ENCODE assay signal across 1 cellular context in genomic region chr20:48924711-48925109, GRCh38.
A peak's percentile ranks its signal among the peaks of the same experiment; 100 is the strongest.
TF ChIP-seq lines count a peak whose summit lies in the region.

No MANE protein-coding gene starts in this region.

TF ChIP-seq in HepG2, 621 proteins besides CTCF, POLR2A, EP300 and RAD21 (continues in another document):
- TF ChIP-seq ZNF337 (CRISPR knock-in tag; IDR thresholded peaks at IDR 0.05; ENCODE audit: borderline replicate concordance, low read depth), result no peak
- TF ChIP-seq HOXA7 (CRISPR knock-in tag; IDR thresholded peaks at IDR 0.05), result no peak
- 0 out of 2 replicates have a peak, but pooled peaks have one; percentile 12 for TF ChIP-seq MIER2 (CRISPR knock-in tag; IDR thresholded peaks at IDR 0.05)
- TF ChIP-seq GATAD2A (CRISPR knock-in tag; IDR thresholded peaks at IDR 0.05), result no peak
- no peak for TF ChIP-seq FOXP1 (IDR thresholded peaks at IDR 0.05)
- no peak for TF ChIP-seq FOXP1 (CRISPR knock-in tag; IDR thresholded peaks at IDR 0.05)
- TF ChIP-seq SIN3A (IDR thresholded peaks at IDR 0.05; ENCODE audit: borderline replicate concordance, low read depth, low read length), result no peak
- no peak for TF ChIP-seq CAMTA2 (CRISPR knock-in tag; IDR thresholded peaks at IDR 0.05; ENCODE audit: borderline replicate concordance)
- no peak for TF ChIP-seq ZNF646 (CRISPR knock-in tag; IDR thresholded peaks at IDR 0.05)
- no peak for TF ChIP-seq TCF7L2 (IDR thresholded peaks at IDR 0.05; ENCODE audit: low read depth, low read length)
- no peak for TF ChIP-seq MTERF4 (CRISPR knock-in tag; IDR thresholded peaks at IDR 0.05)
- no peak for TF ChIP-seq SRY (CRISPR knock-in tag; IDR thresholded peaks at IDR 0.05)
- no peak for TF ChIP-seq MLX (CRISPR knock-in tag; IDR thresholded peaks at IDR 0.05)
- no peak for TF ChIP-seq STAT5B (CRISPR knock-in tag; IDR thresholded peaks at IDR 0.05)
- TF ChIP-seq RFX3 (CRISPR knock-in tag; IDR thresholded peaks at IDR 0.05), result 0 out of 2 replicates have a peak, but pooled peaks have one; percentile 21
- TF ChIP-seq ATF2 (CRISPR knock-in tag; IDR thresholded peaks at IDR 0.05), result no peak
- no peak for TF ChIP-seq TFDP2 (CRISPR knock-in tag; IDR thresholded peaks at IDR 0.05)
- no peak for TF ChIP-seq PAXIP1 (CRISPR knock-in tag; conservative IDR thresholded peaks at IDR 0.05)
- TF ChIP-seq ATF4 (CRISPR knock-in tag; IDR thresholded peaks at IDR 0.05), result 0 out of 4 replicates have a peak, but pooled peaks of 1 of the 2 experiments have one; percentile 26
- TF ChIP-seq DMTF1 (CRISPR knock-in tag; IDR thresholded peaks at IDR 0.05), result no peak
- TF ChIP-seq ZNF562 (CRISPR knock-in tag; IDR thresholded peaks at IDR 0.05; ENCODE audit: borderline replicate concordance), result no peak
- no peak for TF ChIP-seq ZNF747 (CRISPR knock-in tag; IDR thresholded peaks at IDR 0.05; ENCODE audit: borderline replicate concordance)
- no peak for TF ChIP-seq ZNF143 (CRISPR knock-in tag; IDR thresholded peaks at IDR 0.05)
- no peak for TF ChIP-seq MIER3 (CRISPR knock-in tag; IDR thresholded peaks at IDR 0.05; ENCODE audit: borderline replicate concordance)
- TF ChIP-seq TFDP1 (CRISPR knock-in tag; IDR thresholded peaks at IDR 0.05; ENCODE audit: borderline replicate concordance), result no peak
- TF ChIP-seq PRMT3 (CRISPR knock-in tag; IDR thresholded peaks at IDR 0.05; ENCODE audit: borderline replicate concordance, low read depth), result no peak
- TF ChIP-seq ZBTB1 (CRISPR knock-in tag; IDR thresholded peaks at IDR 0.05; ENCODE audit: borderline replicate concordance), result no peak
- no peak for TF ChIP-seq ZNF850 (CRISPR knock-in tag; conservative IDR thresholded peaks at IDR 0.05)
- no peak for TF ChIP-seq FOXA3 (CRISPR knock-in tag; IDR thresholded peaks at IDR 0.05)
- TF ChIP-seq ZNF766 (CRISPR knock-in tag; IDR thresholded peaks at IDR 0.05; ENCODE audit: borderline replicate concordance), result no peak
- no peak for TF ChIP-seq SRSF9 (IDR thresholded peaks at IDR 0.05; ENCODE audit: borderline replicate concordance, insufficient read depth, low read depth, low read length, poor library complexity, severe bottlenecking)
- TF ChIP-seq ZNF354B (CRISPR knock-in tag; IDR thresholded peaks at IDR 0.05), result 0 out of 2 replicates have a peak, but pooled peaks have one; percentile 21
- no peak for TF ChIP-seq HNRNPLL (IDR thresholded peaks at IDR 0.05; ENCODE audit: low read depth, low read length, poor library complexity, severe bottlenecking)
- TF ChIP-seq ZNF576 (CRISPR knock-in tag; IDR thresholded peaks at IDR 0.05), result no peak
- TF ChIP-seq PHB2 (IDR thresholded peaks at IDR 0.05; ENCODE audit: partially characterized antibody), result no peak
- TF ChIP-seq ZNF792 (CRISPR knock-in tag; IDR thresholded peaks at IDR 0.05), result no peak
- no peak for TF ChIP-seq REPIN1 (CRISPR knock-in tag; IDR thresholded peaks at IDR 0.05; ENCODE audit: borderline replicate concordance, low read depth)
- TF ChIP-seq PATZ1 (CRISPR knock-in tag; IDR thresholded peaks at IDR 0.05), result no peak
- 0 out of 2 replicates have a peak, but pooled peaks have one; percentile 10 for TF ChIP-seq ZNF264 (CRISPR knock-in tag; IDR thresholded peaks at IDR 0.05)
- no peak for TF ChIP-seq ZNF121 (CRISPR knock-in tag; IDR thresholded peaks at IDR 0.05)
